ENCODE assay signal across 1 cellular context in the genomic region with DNA sequence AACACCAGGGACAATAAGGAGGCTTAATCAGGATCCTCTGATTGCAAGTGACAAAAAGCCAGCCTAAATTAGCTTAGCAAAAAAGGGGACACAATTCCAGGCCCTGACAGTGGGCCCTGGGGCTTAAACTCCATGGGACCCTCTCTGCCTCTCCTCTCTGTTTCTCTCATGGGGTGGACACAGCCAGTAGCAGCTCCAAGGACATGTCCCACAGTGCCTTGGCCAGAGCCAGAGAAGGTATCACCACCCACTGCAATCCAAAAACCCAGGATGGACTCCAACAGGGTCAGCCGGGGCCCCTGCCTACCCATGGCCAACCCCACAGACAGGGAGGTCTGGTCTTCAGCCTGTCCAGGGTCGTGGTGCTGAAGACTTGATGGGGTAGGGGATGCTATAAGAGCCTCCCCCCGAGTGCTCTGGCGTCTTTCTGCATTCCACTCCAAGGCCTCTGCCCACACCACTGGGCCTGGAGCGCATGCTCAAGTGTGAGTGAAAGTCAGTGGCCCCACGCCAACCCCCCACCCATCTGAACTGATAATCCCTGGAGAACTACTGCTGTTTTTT.
TF ChIP-seq lines count a peak whose summit lies in the region.

No MANE protein-coding gene starts in this region.

TF ChIP-seq in H1, 55 proteins besides CTCF, POLR2A, EP300 and RAD21 (continued from another document):
- TF ChIP-seq CHD7 (IDR thresholded peaks at IDR 0.05; ENCODE audit: insufficient replicate concordance, low read length) (no peak), SP4 (IDR thresholded peaks at IDR 0.05; ENCODE audit: low read length) (no peak), KDM1A (IDR thresholded peaks at IDR 0.05; ENCODE audit: borderline replicate concordance, low read length) (no peak), KDM4A (IDR thresholded peaks at IDR 0.05; ENCODE audit: low read depth, low read length, severe bottlenecking) (no peak), CBX8 (IDR thresholded peaks at IDR 0.05; ENCODE audit: borderline replicate concordance, low read depth, low read length) (no peak), CHD1 (IDR thresholded peaks at IDR 0.05; ENCODE audit: low read depth, low read length) (no peak), ATF3 (IDR thresholded peaks at IDR 0.05; ENCODE audit: insufficient read depth, low read depth, low read length) (no peak), TEAD4 (IDR thresholded peaks at IDR 0.05; ENCODE audit: low read depth, low read length) (no peak)
